Comparison of ENCODE assay signal across 17 cellular contexts in the genomic region with DNA sequence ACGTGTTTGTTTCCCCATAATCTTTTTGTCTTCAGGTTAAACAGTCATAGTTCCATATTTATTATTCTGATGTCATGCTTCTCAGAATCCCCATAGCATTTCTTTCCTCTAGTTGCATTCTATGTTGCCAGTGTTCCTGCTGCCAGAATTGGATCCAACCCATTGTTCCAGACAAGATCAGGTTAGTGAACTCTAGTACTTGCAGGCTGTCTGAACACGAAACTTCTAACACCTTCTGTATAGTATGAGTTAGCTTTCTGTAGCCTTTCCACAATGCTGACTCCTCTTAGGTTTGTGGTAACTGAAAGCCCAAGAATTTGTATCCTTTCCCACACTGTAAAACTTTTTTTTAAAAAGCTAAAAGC.
"Had no signal": no experiment of that assay in that cellular context is flagged by ENCODE, and none has a peak within 500 bp of the region (broad histone marks: within the 10 kb centered on the region; RNA-seq: fewer than 3 reads in every experiment).

No MANE protein-coding gene starts in this region.

- H3K4me3 ChIP-seq: lower lobe of right lung, pancreas, prostate gland, sigmoid colon, tibial nerve, uterus had no signal

- H3K4me3 Mint-ChIP-seq: immature natural killer cell; naive thymus-derived CD8-positive, alpha-beta T cell; nephron; neural crest cell; stimulated activated memory B cell treated with anti-CD40 and anti-IgM and Interleukin-4, amounts not matched to agents 10 μg/mL and 1 μg/mL and 100 μg/mL, for 72 hours; stimulated activated naive CD8-positive, alpha-beta T cell treated with anti-CD3 and anti-CD28 coated beads, Interleukin-15, amount 100 ng/mL, for 72 hours; type B pancreatic cell had no signal

- H3K27me3 ChIP-seq: pancreas, sigmoid colon, tibial nerve, uterus had no signal

- ATAC-seq: lower lobe of right lung; naive thymus-derived CD8-positive, alpha-beta T cell; stimulated activated memory B cell treated with anti-CD40 and anti-IgM and Interleukin-4, amounts not matched to agents 10 μg/mL and 1 μg/mL and 100 μg/mL, for 72 hours; stimulated activated naive CD8-positive, alpha-beta T cell treated with anti-CD3 and anti-CD28 coated beads, Interleukin-15, amount 100 ng/mL, for 72 hours had no signal

- H3K36me3 ChIP-seq: lower lobe of right lung, pancreas, prostate gland, sigmoid colon, tibial nerve, uterus had no signal

- H3K4me1 Mint-ChIP-seq: immature natural killer cell; naive thymus-derived CD8-positive, alpha-beta T cell; stimulated activated memory B cell treated with anti-CD40 and anti-IgM and Interleukin-4, amounts not matched to agents 10 μg/mL and 1 μg/mL and 100 μg/mL, for 72 hours; stimulated activated naive CD8-positive, alpha-beta T cell treated with anti-CD3 and anti-CD28 coated beads, Interleukin-15, amount 100 ng/mL, for 72 hours had no signal

- H3K4me1 ChIP-seq: lower lobe of right lung, pancreas, prostate gland, sigmoid colon had no signal

- H3K27me3 Mint-ChIP-seq: type B pancreatic cell had no signal

- H3K27ac ChIP-seq: lower lobe of right lung, pancreas, prostate gland, sigmoid colon, tibial nerve had no signal

- H3K9me3 Mint-ChIP-seq: immature natural killer cell; naive thymus-derived CD8-positive, alpha-beta T cell; nephron; neural crest cell; stimulated activated memory B cell treated with anti-CD40 and anti-IgM and Interleukin-4, amounts not matched to agents 10 μg/mL and 1 μg/mL and 100 μg/mL, for 72 hours; stimulated activated naive CD8-positive, alpha-beta T cell treated with anti-CD3 and anti-CD28 coated beads, Interleukin-15, amount 100 ng/mL, for 72 hours; type B pancreatic cell had no signal

- H3K36me3 Mint-ChIP-seq: immature natural killer cell; naive thymus-derived CD8-positive, alpha-beta T cell; stimulated activated memory B cell treated with anti-CD40 and anti-IgM and Interleukin-4, amounts not matched to agents 10 μg/mL and 1 μg/mL and 100 μg/mL, for 72 hours; type B pancreatic cell had no signal

- DNase-seq: kidney; lower lobe of right lung; sigmoid colon; stimulated activated CD4-positive, alpha-beta T cell treated with anti-CD3 and anti-CD28 coated beads, Interleukin-4, amount 100 ng/mL, for 4 hours; stimulated activated CD8-positive, alpha-beta memory T cell treated with anti-CD3 and anti-CD28 coated beads, Interleukin-4, amount 100 ng/mL, for 48 hours; stimulated activated naive CD4-positive, alpha-beta T cell treated with Interleukin-2 at 50 U/mL for 16 hours; uterus had no signal

- H3K9me3 ChIP-seq: lower lobe of right lung, pancreas, prostate gland, sigmoid colon, tibial nerve, uterus had no signal

- H3K27ac Mint-ChIP-seq: immature natural killer cell; naive thymus-derived CD8-positive, alpha-beta T cell; stimulated activated memory B cell treated with anti-CD40 and anti-IgM and Interleukin-4, amounts not matched to agents 10 μg/mL and 1 μg/mL and 100 μg/mL, for 72 hours; stimulated activated naive CD8-positive, alpha-beta T cell treated with anti-CD3 and anti-CD28 coated beads, Interleukin-15, amount 100 ng/mL, for 72 hours; type B pancreatic cell had no signal
